In the genomic region with DNA sequence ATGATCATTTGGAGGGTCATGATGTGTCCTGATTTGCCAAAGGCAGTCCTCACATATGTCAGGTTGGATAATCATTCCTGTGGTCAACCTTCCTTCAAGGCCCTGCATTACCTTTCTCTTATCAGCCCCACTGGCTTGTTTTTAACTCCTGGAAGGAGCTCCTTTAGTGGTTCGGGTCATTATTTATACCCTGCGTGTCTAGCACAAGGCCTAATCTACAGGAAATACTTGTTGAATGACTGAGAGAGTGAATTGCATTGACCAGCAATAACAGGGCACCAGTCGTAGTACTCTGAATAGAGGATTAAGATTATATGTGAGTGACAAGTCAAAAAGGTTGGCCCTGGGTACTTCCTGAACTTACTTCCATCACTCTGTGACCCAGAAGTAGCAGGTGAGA, we compare ENCODE assay signal across 13 cellular contexts. TPM values are rescaled to one million over a fixed set of nuclear protein-coding genes. Genes with fewer than 3 reads are reported as not detected.
A peak's percentile ranks its signal among the peaks of the same experiment; 100 is the strongest.
DNase-seq lines count a peak whose midpoint lies in the region; ATAC-seq, FAIRE-seq and TF ChIP-seq lines count a peak whose summit lies in the region.
"Had no signal": no experiment of that assay in that cellular context is flagged by ENCODE, and none has a peak within 500 bp of the region (broad histone marks: within the 10 kb centered on the region; RNA-seq: fewer than 3 reads in every experiment).

No MANE protein-coding gene starts in this region.

- TF ChIP-seq CTCF in bronchial epithelial cell (IDR thresholded peaks at IDR 0.05; ENCODE audit: insufficient read depth, low read length, severe bottlenecking) (no peak), smooth muscle cell (IDR thresholded peaks at IDR 0.05; ENCODE audit: borderline replicate concordance, insufficient read depth, poor library complexity, severe bottlenecking) (no peak)

- CTCF ChIA-PET in T-cell (lab: Charles Lee), result interaction anchor here in 1 of 2 donors (1.2 to 3.7 kb wide), 2 partner anchors 10 to 33 kb away, joined by 5 to 20 read pairs; no protein-coding TSS in a partner anchor

- H3K27ac Mint-ChIP-seq in activated T-cell treated with anti-CD3 and anti-CD28 coated beads, Interleukin-2, amount 50 U/mL, for 72 hours, result peak overlapping the region; percentile 100
- peak overlapping the region; percentile 98 to 100 for H3K27ac Mint-ChIP-seq in T-cell

- ATAC-seq in activated T-cell treated with anti-CD3 and anti-CD28 coated beads, Interleukin-2, amount 50 U/mL, for 72 hours (replicated peaks in 1 of 2), result no peak
- no peak for ATAC-seq in T-cell (replicated peaks in 1 of 4)

- H3K4me1 ChIP-seq in smooth muscle cell (ENCODE audit: low read depth), result peaks cover 13% of the 10 kb centered on the region

- FAIRE-seq in bronchial epithelial cell (lab: Jason Lieb, UNC), result no peak

- no peaks in the 10 kb centered on the region for H3K9me3 Mint-ChIP-seq in activated T-cell treated with anti-CD3 and anti-CD28 coated beads, Interleukin-2, amount 50 U/mL, for 72 hours
- no peaks in the 10 kb centered on the region for H3K9me3 Mint-ChIP-seq in T-cell

- 10% methylated on average over 3 of the region's 3 CpGs for WGBS in smooth muscle cell (ENCODE audit: low lambda C conversion rate)

- POLR2A ChIA-PET in T-cell (lab: Charles Lee), result interaction anchor here in 1 of 2 donors (0.9 to 1.0 kb wide), 2 partner anchors 10 to 114 kb away, joined by 3 read pairs; no protein-coding TSS in a partner anchor

- H3K9ac ChIP-seq in smooth muscle cell (ENCODE audit: low read depth), result no peak overlapping the region

- peaks cover 77% of the 10 kb centered on the region for H3K79me2 ChIP-seq in smooth muscle cell (ENCODE audit: low read depth)

- H3K36me3 Mint-ChIP-seq in activated T-cell treated with anti-CD3 and anti-CD28 coated beads, Interleukin-2, amount 50 U/mL, for 72 hours (ENCODE audit: insufficient read depth in 2 of 2), result peaks cover 5 to 11% of the 10 kb centered on the region in 2 donors
- peaks cover 4% of the 10 kb centered on the region for H3K36me3 Mint-ChIP-seq in T-cell
- H3K36me3 Mint-ChIP-seq: brain had no signal

- peak overlapping the region; percentile 94 to 98 for H3K4me3 Mint-ChIP-seq in activated T-cell treated with anti-CD3 and anti-CD28 coated beads, Interleukin-2, amount 50 U/mL, for 72 hours
- H3K4me3 Mint-ChIP-seq in T-cell, result peak overlapping the region; percentile 93 to 99 (median 98)

- peaks cover 75% of the 10 kb centered on the region for H3K4me1 Mint-ChIP-seq in activated T-cell treated with anti-CD3 and anti-CD28 coated beads, Interleukin-2, amount 50 U/mL, for 72 hours (ENCODE audit: low read depth)
- peaks cover 77 to 89% (median 78%) of the 10 kb centered on the region in 3 donors for H3K4me1 Mint-ChIP-seq in T-cell

- H3K4me3 ChIP-seq in bronchial epithelial cell (ENCODE audit: low read depth, low read length), result no peak overlapping the region
- no peak overlapping the region for H3K4me3 ChIP-seq in smooth muscle cell

- H4K20me1 ChIP-seq in smooth muscle cell (ENCODE audit: low read depth), result peaks cover 81% of the 10 kb centered on the region

- no peaks in the 10 kb centered on the region for H3K36me3 ChIP-seq in bronchial epithelial cell (ENCODE audit: control insufficient read depth, insufficient read depth, low read length)
- H3K36me3 ChIP-seq in smooth muscle cell (ENCODE audit: low read depth), result no peaks in the 10 kb centered on the region

- H3K27me3 Mint-ChIP-seq in activated T-cell treated with anti-CD3 and anti-CD28 coated beads, Interleukin-2, amount 50 U/mL, for 72 hours (ENCODE audit: low read depth), result no peaks in the 10 kb centered on the region
- no peaks in the 10 kb centered on the region for H3K27me3 Mint-ChIP-seq in T-cell

- no peaks in the 10 kb centered on the region for H3F3A ChIP-seq in smooth muscle cell (ENCODE audit: low read depth)

- DNase-seq in activated T-cell treated with anti-CD3 and anti-CD28 coated beads, Interleukin-2, amount 50 U/mL, for 72 hours, result no peak
- no peak for DNase-seq in activated T-cell treated with anti-CD3 and anti-CD28 coated beads, Interleukin-2, amount 50 U/mL, for 48 hours
- DNase-seq in T-cell, result no peak
- peak; percentile 47 for DNase-seq in bronchial epithelial cell (ENCODE audit: low read depth)
- no peak for DNase-seq in smooth muscle cell (lab: John Stamatoyannopoulos, UW; ENCODE audit: unreplicated experiment)
- DNase-seq in NCI-H1436 treated with DMSO at 0.1 percent for 48 hours (lab: John Stamatoyannopoulos, UW), result no peak
- DNase-seq in NCI-H2029 treated with DMSO at 0.1 percent for 48 hours (lab: John Stamatoyannopoulos, UW), result no peak
- DNase-seq in Kasumi-1 (lab: John Stamatoyannopoulos, UW), result no peak
- DNase-seq: DND-41, hippocampal formation, NCI-H2081 had no signal

- H3K4me2 ChIP-seq in smooth muscle cell, result peak overlapping the region; percentile 32

- H3K27me3 ChIP-seq in bronchial epithelial cell (ENCODE audit: control insufficient read depth, insufficient read depth, low read length) (no peaks in the 10 kb centered on the region), smooth muscle cell (ENCODE audit: low read depth) (no peaks in the 10 kb centered on the region)

- no peak overlapping the region for H3K27ac ChIP-seq in smooth muscle cell (ENCODE audit: low read depth)
- H3K27ac ChIP-seq: epithelial cell of prostate had no signal

- H3K9me3 ChIP-seq in smooth muscle cell (replicated peaks; ENCODE audit: low read depth), result no peaks in the 10 kb centered on the region

- H2AFZ ChIP-seq in smooth muscle cell (ENCODE audit: low read depth), result no peak overlapping the region

RNA-seq across cellular contexts. Expression of gene HIVEP2, which starts 4.5 kb away (rescaled TPM):
- 10 to 100 TPM; 25.8 to 30.8 TPM for total RNA-seq in activated T-cell treated with anti-CD3 and anti-CD28 coated beads, Interleukin-2, amount 50 U/mL, for 72 hours
- total RNA-seq in T-cell (10 to 100 TPM; 71.4 to 81.4 (median 75.2) TPM), bronchial epithelial cell (7.9 and 14.0 TPM in 2 replicates), smooth muscle cell (11.7 and 12.5 TPM in 2 replicates)
- 3.2 and 4.9 TPM in 2 replicates for polyA plus RNA-seq in smooth muscle cell
